Comparison of ENCODE assay signal across 15 cellular contexts in genomic region chr4:152356428-152357034, GRCh38.
DNase-seq lines count a peak whose midpoint lies in the region.
"Had no signal": no experiment of that assay in that cellular context is flagged by ENCODE, and none has a peak within 500 bp of the region (broad histone marks: within the 10 kb centered on the region; RNA-seq: fewer than 3 reads in every experiment).

No MANE protein-coding gene starts in this region.

- H3K4me3 ChIP-seq in subcutaneous abdominal adipose tissue (ENCODE audit: low read depth in 1 of 5, low read length in 5 of 5), result no peak overlapping the region
- H3K4me3 ChIP-seq in HAP-1, result no peak overlapping the region
- H3K4me3 ChIP-seq: cardiac muscle cell, tibial artery had no signal

- H3K27me3 ChIP-seq in subcutaneous abdominal adipose tissue (ENCODE audit: control insufficient read depth in 5 of 5, insufficient read depth in 4 of 5, low read length in 5 of 5), result no peaks in the 10 kb centered on the region
- H3K27me3 ChIP-seq in HAP-1 (ENCODE audit: low read depth), result no peaks in the 10 kb centered on the region
- H3K27me3 ChIP-seq: cardiac muscle cell, tibial artery had no signal

- H3K4me1 ChIP-seq in subcutaneous abdominal adipose tissue (ENCODE audit: control insufficient read depth in 5 of 5, insufficient read depth in 5 of 5, low read length in 5 of 5) (peaks cover 0 to 32% (median 7%) of the 10 kb centered on the region in 5 donors), HAP-1 (peaks cover 12% of the 10 kb centered on the region)

- H3K9me3 ChIP-seq in subcutaneous abdominal adipose tissue (ENCODE audit: control insufficient read depth in 5 of 5, low read length in 5 of 5) (no peaks in the 10 kb centered on the region), HAP-1 (no peaks in the 10 kb centered on the region)
- H3K9me3 ChIP-seq: tibial artery had no signal

- in situ Hi-C loops in HAP-1 (cut with MboI; ENCODE audit: low sequenced_read_pairs), result no loop called here

- H3K27ac ChIP-seq in subcutaneous abdominal adipose tissue (ENCODE audit: low read depth, low read length), result peak overlapping the region; percentile 38
- H3K27ac ChIP-seq: cardiac muscle cell, KMS-11, tibial artery had no signal

- H3K36me3 ChIP-seq in subcutaneous abdominal adipose tissue (ENCODE audit: control insufficient read depth in 5 of 5, insufficient read depth in 5 of 5, low read length in 5 of 5) (no peaks in the 10 kb centered on the region), HAP-1 (replicated peaks) (no peaks in the 10 kb centered on the region)
- H3K36me3 ChIP-seq: cardiac muscle cell, tibial artery had no signal

- DNase-seq in DMS53 (lab: John Stamatoyannopoulos, UW) (peak; percentile 7), DMS53 treated with DMSO at 0.1 percent for 48 hours (lab: John Stamatoyannopoulos, UW; ENCODE audit: unreplicated experiment) (no peak), OCI-M1 (lab: John Stamatoyannopoulos, UW) (peak; percentile 38), fibroblast of peridontal ligament (ENCODE audit: extremely low read depth) (peak; percentile 58), NCI-H748 treated with DMSO at 0.1 percent for 48 hours (lab: John Stamatoyannopoulos, UW) (no peak), amniotic stem cell (lab: John Stamatoyannopoulos, UW) (no peak), HAP-1 (ENCODE audit: low spot score in 2 of 2) (no peak)
- DNase-seq: NCI-H2029; NK-92 treated with Interleukin-12 subunit alpha and Interleukin-12 subunit beta, amount 100 ng/mL, for 24 hours; nucleus accumbens; stimulated activated CD4-positive, alpha-beta T cell treated with anti-CD3 and anti-CD28 coated beads, Interleukin-12 subunit alpha, Interleukin-12 subunit beta, amount 100 ng/mL, for 4 hours had no signal

- peak overlapping the region in 1 of 5 donors; percentile 51 for H3K9ac ChIP-seq in subcutaneous abdominal adipose tissue (ENCODE audit: low read length in 5 of 5)
- H3K9ac ChIP-seq: KMS-11 had no signal

Comparison
In these comparisons a context has a peak if more than half of its experiments do, and no peak if none do; other contexts are left out.
1. DNase-seq: peak in DMS53 (single experiment), OCI-M1 (single experiment) and fibroblast of peridontal ligament (single experiment); none in DMS53 treated with DMSO at 0.1 percent for 48 hours (single experiment), NCI-H748 treated with DMSO at 0.1 percent for 48 hours (single experiment), amniotic stem cell (single experiment) and HAP-1 (0 of 2).